In genomic region chr3:82382831-82383230, GRCh38 we compare ENCODE assay signal across 3 cellular contexts.
"Had no signal": no experiment of that assay in that cellular context is flagged by ENCODE, and none has a peak within 500 bp of the region (broad histone marks: within the 10 kb centered on the region; RNA-seq: fewer than 3 reads in every experiment).

No MANE protein-coding gene starts in this region.

- H3K4me3 ChIP-seq: GM12878 had no signal

- DNase-seq: GDM1, GF-D8 had no signal
